9 cellular contexts compared by ENCODE assay signal in genomic region chr11:65414776-65415498, GRCh38. TPM values are rescaled to one million over a fixed set of nuclear protein-coding genes. Genes with fewer than 3 reads are reported as not detected.
DNase-seq lines count a peak whose midpoint lies in the region; ATAC-seq, FAIRE-seq and TF ChIP-seq lines count a peak whose summit lies in the region.
"Had no signal": no experiment of that assay in that cellular context is flagged by ENCODE, and none has a peak within 500 bp of the region (broad histone marks: within the 10 kb centered on the region; RNA-seq: fewer than 3 reads in every experiment).

No MANE protein-coding gene starts in this region.

- peak overlapping the region; percentile 99 for H3K9ac ChIP-seq in adipocyte (ENCODE audit: low read length)

- H3K27ac Mint-ChIP-seq in activated CD4-positive, alpha-beta T cell treated with anti-CD3 and anti-CD28 coated beads for 36 hours, result no peak overlapping the region
- H3K27ac Mint-ChIP-seq in activated T-cell treated with anti-CD3 and anti-CD28 coated beads, Interleukin-2, amount 50 U/mL, for 24 hours, result no peak overlapping the region

- no peaks in the 10 kb centered on the region for H3K9me3 Mint-ChIP-seq in activated CD4-positive, alpha-beta T cell treated with anti-CD3 and anti-CD28 coated beads for 36 hours (ENCODE audit: low read depth)
- no peaks in the 10 kb centered on the region for H3K9me3 Mint-ChIP-seq in activated T-cell treated with anti-CD3 and anti-CD28 coated beads, Interleukin-2, amount 50 U/mL, for 24 hours

- H3K4me1 Mint-ChIP-seq in activated CD4-positive, alpha-beta T cell treated with anti-CD3 and anti-CD28 coated beads for 36 hours, result peaks cover 28% of the 10 kb centered on the region
- H3K4me1 Mint-ChIP-seq in activated T-cell treated with anti-CD3 and anti-CD28 coated beads, Interleukin-2, amount 50 U/mL, for 24 hours (ENCODE audit: low read depth), result peaks cover 38% of the 10 kb centered on the region

- peak overlapping the region; percentile 98 for H3K27ac ChIP-seq in suprapubic skin

- no peak for ATAC-seq in activated CD4-positive, alpha-beta T cell treated with anti-CD3 and anti-CD28 coated beads for 36 hours
- ATAC-seq in GM18519 (IDR thresholded peaks at IDR 0.05; ENCODE audit: low FRiP score, unreplicated experiment), result no peak
- ATAC-seq: A549 had no signal

- H3K4me3 ChIP-seq in adipocyte (ENCODE audit: low read length) (no peak overlapping the region), suprapubic skin (no peak overlapping the region)
- H3K4me3 ChIP-seq: A549 had no signal

- no peak for TF ChIP-seq POLR2A in suprapubic skin (IDR thresholded peaks at IDR 0.05)

- H3K9me3 ChIP-seq in adipocyte (ENCODE audit: control insufficient read depth, low read length) (no peaks in the 10 kb centered on the region), suprapubic skin (no peaks in the 10 kb centered on the region)
- H3K9me3 ChIP-seq: A549 had no signal

- no peak for FAIRE-seq in urothelium cell line (lab: Jason Lieb, UNC)
- FAIRE-seq: A549 had no signal

- intact Hi-C loops in activated CD4-positive, alpha-beta T cell treated with anti-CD3 and anti-CD28 coated beads for 36 hours (cut with DNase I, micrococcal nuclease), result loop anchor here in 1 of 2 experiments (10.0 kb wide), 1 partner anchor 50 kb away; no protein-coding TSS in a partner anchor

- WGBS in suprapubic skin, result 83% methylated on average over 10 of the region's 11 CpGs

- H3K27me3 Mint-ChIP-seq in activated CD4-positive, alpha-beta T cell treated with anti-CD3 and anti-CD28 coated beads for 36 hours, result no peaks in the 10 kb centered on the region
- H3K27me3 Mint-ChIP-seq in activated T-cell treated with anti-CD3 and anti-CD28 coated beads, Interleukin-2, amount 50 U/mL, for 24 hours, result no peaks in the 10 kb centered on the region

- H3K27me3 ChIP-seq in adipocyte (replicated peaks; ENCODE audit: control insufficient read depth, insufficient read depth, low read length) (no peaks in the 10 kb centered on the region), suprapubic skin (no peaks in the 10 kb centered on the region)

- no peak overlapping the region for H3K4me3 Mint-ChIP-seq in activated CD4-positive, alpha-beta T cell treated with anti-CD3 and anti-CD28 coated beads for 36 hours
- H3K4me3 Mint-ChIP-seq in activated T-cell treated with anti-CD3 and anti-CD28 coated beads, Interleukin-2, amount 50 U/mL, for 24 hours, result no peak overlapping the region

- CTCF ChIA-PET in activated CD4-positive, alpha-beta T cell treated with anti-CD3 and anti-CD28 coated beads for 36 hours (lab: Charles Lee), result interaction anchor here (0.6 to 12.0 kb wide), 12 partner anchors 11 to 140 kb away, joined by 3 to 209 read pairs (median 4); partner anchors contain the start of genes FRMD8 and MALAT1

- peak; percentile 5 for DNase-seq in activated CD4-positive, alpha-beta T cell treated with anti-CD3 and anti-CD28 coated beads for 36 hours
- DNase-seq in activated CD4-positive, alpha-beta T cell treated with anti-CD3 and anti-CD28 coated beads for 48 hours, result no peak
- peak; percentile 4 for DNase-seq in adipocyte (ENCODE audit: low read depth)
- DNase-seq in iris pigment epithelial cell (ENCODE audit: low read depth), result peak; percentile 23
- peak; percentile 64 to 74 for DNase-seq in suprapubic skin (ENCODE audit: low spot score in 2 of 2)
- no peak for DNase-seq in activated T-cell treated with anti-CD3 and anti-CD28 coated beads, Interleukin-2, amount 50 U/mL, for 24 hours
- no peak for DNase-seq in urothelium cell line (ENCODE audit: low spot score)

- H3K36me3 Mint-ChIP-seq in activated CD4-positive, alpha-beta T cell treated with anti-CD3 and anti-CD28 coated beads for 36 hours (ENCODE audit: low read depth), result peaks cover 7% of the 10 kb centered on the region
- H3K36me3 Mint-ChIP-seq in activated T-cell treated with anti-CD3 and anti-CD28 coated beads, Interleukin-2, amount 50 U/mL, for 24 hours (ENCODE audit: low read depth), result peaks cover 50% of the 10 kb centered on the region

- no peak for TF ChIP-seq EP300 in suprapubic skin (IDR thresholded peaks at IDR 0.05)

- POLR2A ChIA-PET in activated CD4-positive, alpha-beta T cell treated with anti-CD3 and anti-CD28 coated beads for 36 hours (lab: Charles Lee), result interaction anchor here (0.6 to 18.5 kb wide), 7 partner anchors 8 to 1767 kb away, joined by 3 to 1637 read pairs (median 3); partner anchors contain the start of genes MALAT1 and NEAT1

- peaks cover 33% of the 10 kb centered on the region for H3K36me3 ChIP-seq in adipocyte (ENCODE audit: control insufficient read depth, insufficient read depth, low read length, severe bottlenecking)
- H3K36me3 ChIP-seq in suprapubic skin, result peaks cover 30% of the 10 kb centered on the region

- H3K4me1 ChIP-seq in adipocyte (ENCODE audit: control insufficient read depth, insufficient read depth, low read length) (peaks cover 54% of the 10 kb centered on the region), suprapubic skin (peaks cover 65% of the 10 kb centered on the region)

- no peak for TF ChIP-seq CTCF in suprapubic skin (IDR thresholded peaks at IDR 0.05)

RNA-seq across cellular contexts. Expression of gene NEAT1, which starts 7.7 kb away (rescaled TPM):
- total RNA-seq in activated CD4-positive, alpha-beta T cell treated with anti-CD3 and anti-CD28 coated beads for 36 hours, result 100 to 1,000 TPM; 435 to 569 TPM
- total RNA-seq in suprapubic skin, result 1,000 to 10,000 TPM in 1 of 4 donors, 100 to 1,000 TPM in 3; 336 to 2,041 (median 481) TPM

RNA-seq across cellular contexts. Expression of gene FRMD8, which starts 28.5 kb away (rescaled TPM):
- total RNA-seq in activated CD4-positive, alpha-beta T cell treated with anti-CD3 and anti-CD28 coated beads for 36 hours, result 10 to 100 TPM; 32.7 to 37.5 TPM
- total RNA-seq in suprapubic skin, result 100 to 1,000 TPM in 1 of 4 donors, 10 to 100 TPM in 3; 56.2 to 107 (median 81.5) TPM

RNA-seq across cellular contexts. Expression of gene SLC25A45, which starts 32.5 kb away (rescaled TPM):
- 10 to 100 TPM; 13.2 to 14.3 TPM for total RNA-seq in activated CD4-positive, alpha-beta T cell treated with anti-CD3 and anti-CD28 coated beads for 36 hours
- total RNA-seq in suprapubic skin, result 1 to 10 TPM; 3.9 to 6.2 (median 4.7) TPM

Comparison
In these comparisons a context has a peak if more than half of its experiments do, and no peak if none do; other contexts are left out.
1. DNase-seq: peak in activated CD4-positive, alpha-beta T cell treated with anti-CD3 and anti-CD28 coated beads for 36 hours (single experiment), adipocyte (single experiment), iris pigment epithelial cell (single experiment) and suprapubic skin (2 of 2); none in activated CD4-positive, alpha-beta T cell treated with anti-CD3 and anti-CD28 coated beads for 48 hours (single experiment), activated T-cell treated with anti-CD3 and anti-CD28 coated beads, Interleukin-2, amount 50 U/mL, for 24 hours (single experiment) and urothelium cell line (single experiment).